27 cellular contexts compared by ENCODE assay signal in the genomic region with DNA sequence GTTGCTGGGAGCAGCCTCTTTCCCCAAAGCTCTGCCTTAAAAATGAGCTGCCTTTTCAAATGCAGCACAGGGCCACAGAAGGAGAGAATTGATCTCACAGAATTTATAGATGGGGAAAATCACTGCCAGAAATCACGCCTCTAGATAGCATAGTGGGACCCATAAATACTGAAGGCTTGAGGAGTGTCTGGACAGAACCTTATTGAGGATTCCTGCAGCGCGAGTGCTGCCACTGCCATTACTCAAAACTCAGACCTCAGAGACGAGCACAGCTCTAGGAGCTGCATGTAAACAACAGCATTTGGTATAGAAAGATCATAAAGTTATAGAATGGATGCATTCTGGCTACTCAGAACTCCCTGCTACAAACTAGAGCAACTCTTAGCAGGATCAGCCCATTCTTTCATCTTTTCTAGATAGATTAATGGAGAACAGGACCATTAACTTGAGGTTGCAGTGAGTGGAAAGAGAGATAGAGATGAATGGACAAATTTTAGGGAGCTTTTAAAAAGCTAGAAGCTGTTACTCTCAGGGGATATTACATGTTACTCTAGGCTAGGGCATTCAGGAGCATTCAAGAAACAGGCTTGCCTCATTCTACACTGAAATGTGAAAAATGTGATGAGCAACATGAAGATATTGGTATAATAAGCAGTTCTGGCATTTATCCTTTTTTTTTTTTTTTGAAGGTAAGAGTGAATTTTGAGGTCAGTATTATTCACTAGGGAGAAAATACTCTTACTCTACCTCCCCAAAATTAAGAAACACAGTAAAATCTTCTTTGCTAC.
"Had no signal": no experiment of that assay in that cellular context is flagged by ENCODE, and none has a peak within 500 bp of the region (broad histone marks: within the 10 kb centered on the region; RNA-seq: fewer than 3 reads in every experiment).

No MANE protein-coding gene starts in this region.

- ATAC-seq: activated CD8-positive, alpha-beta memory T cell treated with anti-CD3 and anti-CD28 coated beads, Interleukin-2, amount 10 ng/mL, durations not matched to agents 7 days and 5 days; activated CD8-positive, alpha-beta T cell treated with anti-CD3 and anti-CD28 coated beads, Interleukin-2, amount 10 ng/mL, durations not matched to agents 7 days and 5 days; activated naive CD4-positive, alpha-beta T cell treated with anti-CD3 and anti-CD28 coated beads, Interleukin-2, amount 50 U/mL, for 72 hours; activated T-cell treated with anti-CD3 and anti-CD28 coated beads, Interleukin-2, amount 50 U/mL, for 72 hours; foreskin keratinocyte; left lung; lower lobe of right lung; natural killer cell; WTC11 had no signal

- H3K4me2 ChIP-seq: neural progenitor cell had no signal

- H3K27me3 ChIP-seq: colonic mucosa, foreskin keratinocyte, left lung, neural progenitor cell, right atrium auricular region, testis had no signal

- H3K4me1 ChIP-seq: colonic mucosa, left lung, lower lobe of right lung, neural progenitor cell, right atrium auricular region, testis had no signal

- H2AFZ ChIP-seq: neural progenitor cell had no signal

- H3K9me3 ChIP-seq: colonic mucosa, left lung, lower lobe of right lung, right atrium auricular region, testis had no signal

- H3K36me3 ChIP-seq: colonic mucosa, left lung, lower lobe of right lung, neural progenitor cell, right atrium auricular region had no signal

- H3K9ac ChIP-seq: neural progenitor cell had no signal

- FAIRE-seq: bronchial epithelial cell, islet of Langerhans had no signal

- H3K27ac ChIP-seq: colonic mucosa, foreskin keratinocyte, left lung, lower lobe of right lung, neural progenitor cell, right atrium auricular region, testis had no signal

- H3K4me3 ChIP-seq: colonic mucosa, left lung, lower lobe of right lung, neural progenitor cell, right atrium auricular region, testis had no signal

- DNase-seq: activated CD4-positive, alpha-beta T cell treated with anti-CD3 and anti-CD28 coated beads for 1 hour; activated CD4-positive, alpha-beta T cell treated with anti-CD3 and anti-CD28 coated beads, Interleukin-2, amount 50 U/mL, for 1 hour; activated CD8-positive, alpha-beta memory T cell treated with anti-CD3 and anti-CD28 coated beads, Interleukin-2, amount 10 ng/mL, durations not matched to agents 7 days and 5 days; activated CD8-positive, alpha-beta T cell treated with anti-CD3 and anti-CD28 coated beads, Interleukin-2, amount 10 ng/mL, durations not matched to agents 7 days and 5 days; activated naive CD4-positive, alpha-beta T cell; activated T-cell treated with anti-CD3 and anti-CD28 coated beads, Interleukin-2, amount 50 U/mL, for 72 hours; anterior cingulate cortex; colonic mucosa; effector CD8-positive, alpha-beta T cell; erythroblast; foreskin keratinocyte; left lung; lower lobe of right lung; mesendoderm; natural killer cell; occipital lobe; stimulated activated CD4-positive, alpha-beta T cell treated with anti-CD3 and anti-CD28 coated beads, Interleukin-2, amount 100 ng/mL, for 48 hours; stimulated activated naive CD4-positive, alpha-beta T cell treated with Interleukin-2 at 50 U/mL for 16 hours; T-helper 2 cell; testis; trophoblast cell had no signal
